ENCODE assay signal across 35 cellular contexts in genomic region chr20:54879393-54879792, GRCh38.
"Had no signal": no experiment of that assay in that cellular context is flagged by ENCODE, and none has a peak within 500 bp of the region (broad histone marks: within the 10 kb centered on the region; RNA-seq: fewer than 3 reads in every experiment).

No MANE protein-coding gene starts in this region.

- DNase-seq: Kasumi-1, MG63, MM.1S, MV-4-11, NCI-H1048, NCI-H1092, NCI-H1092 treated with DMSO at 0.1 percent for 48 hours, NCI-H1105, NCI-H1105 treated with DMSO at 0.1 percent for 48 hours, NCI-H1417, NCI-H1417 treated with DMSO at 0.1 percent for 48 hours, NCI-H1436, NCI-H1436 treated with DMSO at 0.1 percent for 48 hours, NCI-H146, NCI-H1694, NCI-H1694 treated with DMSO at 0.1 percent for 48 hours, NCI-H187, NCI-H187 treated with DMSO at 0.1 percent for 48 hours, NCI-H1930, NCI-H2029, NCI-H2029 treated with DMSO at 0.1 percent for 48 hours, NCI-H2081, NCI-H2081 treated with DMSO at 0.1 percent for 48 hours, NCI-H2107, NCI-H2171, NCI-H2171 treated with DMSO at 0.1 percent for 48 hours, NCI-H2227 treated with DMSO at 0.1 percent for 48 hours, NCI-H226, NCI-H345, NCI-H446, NCI-H446 treated with DMSO at 0.1 percent for 48 hours, NCI-H510A, NCI-H510A treated with DMSO at 0.1 percent for 48 hours, NCI-H524, NCI-H524 treated with DMSO at 0.1 percent for 48 hours had no signal

- H3K9me3 ChIP-seq: MG63 had no signal

- H3K36me3 ChIP-seq: MG63 had no signal

- H3K4me3 ChIP-seq: MG63 had no signal

- H3K27me3 ChIP-seq: MG63 had no signal
